10 cellular contexts compared by ENCODE assay signal in the genomic region with DNA sequence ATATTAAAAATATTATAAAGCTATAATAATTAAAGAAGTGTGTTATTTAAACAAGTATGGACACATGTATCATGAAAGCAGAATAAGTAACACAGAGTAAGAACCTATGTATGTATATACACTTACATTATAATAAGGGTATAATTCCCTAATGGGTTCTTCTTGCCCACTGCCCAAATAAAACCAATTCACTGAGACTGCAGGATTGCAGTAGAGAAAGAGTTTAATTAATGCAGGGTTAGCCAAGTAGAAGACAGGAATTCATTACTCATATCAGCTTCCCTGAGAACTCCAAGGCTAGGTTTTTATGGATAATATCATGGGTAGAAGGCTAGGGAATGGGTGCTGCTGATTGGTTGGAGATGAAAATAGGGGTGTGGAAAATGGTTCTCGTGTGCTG. TPM values are rescaled to one million over a fixed set of nuclear protein-coding genes. Genes with fewer than 3 reads are reported as not detected.
"Had no signal": no experiment of that assay in that cellular context is flagged by ENCODE, and none has a peak within 500 bp of the region (broad histone marks: within the 10 kb centered on the region; RNA-seq: fewer than 3 reads in every experiment).

No MANE protein-coding gene starts in this region.

- H3K27ac Mint-ChIP-seq: IgD-negative memory B cell had no signal

- H3K9ac ChIP-seq: KMS-11 had no signal

- H3K27me3 Mint-ChIP-seq: IgD-negative memory B cell had no signal

- H3K4me3 ChIP-seq: K562 had no signal

- DNase-seq: IMR-90, Karpas-422, KBM-7, KG1 had no signal

- H3K4me3 Mint-ChIP-seq: IgD-negative memory B cell had no signal

- H3K27ac ChIP-seq: HL-60, KMS-11 had no signal

- ATAC-seq: HepG2, K562 had no signal

- H3K4me2 ChIP-seq: KMS-11 had no signal

RNA-seq across cellular contexts. Expression of gene SAMD3, which starts 53.8 kb away (rescaled TPM):
- total RNA-seq: HepG2, HT-29, K562 had no signal
- polyA plus RNA-seq: HepG2 had no signal
